31 cellular contexts compared by ENCODE assay signal in genomic region chr6:73200247-73200646, GRCh38. TPM values are rescaled to one million over a fixed set of nuclear protein-coding genes. Genes with fewer than 3 reads are reported as not detected.
"Had no signal": no experiment of that assay in that cellular context is flagged by ENCODE, and none has a peak within 500 bp of the region (broad histone marks: within the 10 kb centered on the region; RNA-seq: fewer than 3 reads in every experiment).

No MANE protein-coding gene starts in this region.

- H3K9me3 Mint-ChIP-seq: stimulated activated effector memory CD8-positive, alpha-beta T cell treated with anti-CD3 and anti-CD28 coated beads, Interleukin-12 subunit alpha, Interleukin-12 subunit beta, amount 100 ng/mL, for 72 hours; stimulated activated memory B cell treated with anti-CD40 and anti-IgM and Interleukin-4, amounts not matched to agents 10 μg/mL and 1 μg/mL and 100 μg/mL, for 72 hours; stimulated activated naive B cell treated with anti-CD40 and anti-IgM and Interleukin-4, amounts not matched to agents 10 μg/mL and 1 μg/mL and 100 μg/mL, for 72 hours; stimulated activated naive CD8-positive, alpha-beta T cell treated with anti-CD3 and anti-CD28 coated beads, Interleukin-15, amount 100 ng/mL, for 72 hours; stimulated activated naive CD8-positive, alpha-beta T cell treated with anti-CD3 and anti-CD28 coated beads, Interleukin-15, Interleukin-2, amounts not matched to agents 100 ng/mL and 50 ng/mL, for 24 hours; type B pancreatic cell had no signal

- H3K4me1 ChIP-seq: stomach, suprapubic skin, testis, thyroid gland, tibial artery, tibial nerve, transverse colon, upper lobe of left lung, upper lobe of right lung, uterus, vagina had no signal

- H3K4me3 Mint-ChIP-seq: stimulated activated effector memory CD8-positive, alpha-beta T cell treated with anti-CD3 and anti-CD28 coated beads, Interleukin-12 subunit alpha, Interleukin-12 subunit beta, amount 100 ng/mL, for 72 hours; stimulated activated memory B cell treated with anti-CD40 and anti-IgM and Interleukin-4, amounts not matched to agents 10 μg/mL and 1 μg/mL and 100 μg/mL, for 72 hours; stimulated activated naive B cell treated with anti-CD40 and anti-IgM and Interleukin-4, amounts not matched to agents 10 μg/mL and 1 μg/mL and 100 μg/mL, for 72 hours; stimulated activated naive CD8-positive, alpha-beta T cell treated with anti-CD3 and anti-CD28 coated beads, Interleukin-15, amount 100 ng/mL, for 72 hours; stimulated activated naive CD8-positive, alpha-beta T cell treated with anti-CD3 and anti-CD28 coated beads, Interleukin-15, Interleukin-2, amounts not matched to agents 100 ng/mL and 50 ng/mL, for 24 hours; type B pancreatic cell had no signal

- H3K27ac ChIP-seq: stomach, suprapubic skin, testis, thoracic aorta, thyroid gland, tibial artery, tibial nerve, transverse colon, upper lobe of left lung, upper lobe of right lung, uterus, vagina had no signal

- ATAC-seq: stimulated activated effector memory CD8-positive, alpha-beta T cell treated with anti-CD3 and anti-CD28 coated beads, Interleukin-12 subunit alpha, Interleukin-12 subunit beta, amount 100 ng/mL, for 72 hours; stimulated activated memory B cell treated with anti-CD40 and anti-IgM and Interleukin-4, amounts not matched to agents 10 μg/mL and 1 μg/mL and 100 μg/mL, for 72 hours; stimulated activated naive B cell treated with anti-CD40 and anti-IgM and Interleukin-4, amounts not matched to agents 10 μg/mL and 1 μg/mL and 100 μg/mL, for 72 hours; stimulated activated naive CD8-positive, alpha-beta T cell treated with anti-CD3 and anti-CD28 coated beads, Interleukin-15, amount 100 ng/mL, for 72 hours; stimulated activated naive CD8-positive, alpha-beta T cell treated with anti-CD3 and anti-CD28 coated beads, Interleukin-15, Interleukin-2, amounts not matched to agents 100 U/mL and 50 U/mL, for 24 hours; upper lobe of right lung had no signal

- H3K27me3 Mint-ChIP-seq: stimulated activated memory B cell treated with anti-CD40 and anti-IgM and Interleukin-4, amounts not matched to agents 10 μg/mL and 1 μg/mL and 100 μg/mL, for 72 hours; stimulated activated naive B cell treated with anti-CD40 and anti-IgM and Interleukin-4, amounts not matched to agents 10 μg/mL and 1 μg/mL and 100 μg/mL, for 72 hours; stimulated activated naive CD8-positive, alpha-beta T cell treated with anti-CD3 and anti-CD28 coated beads, Interleukin-15, amount 100 ng/mL, for 72 hours; stimulated activated naive CD8-positive, alpha-beta T cell treated with anti-CD3 and anti-CD28 coated beads, Interleukin-15, Interleukin-2, amounts not matched to agents 100 ng/mL and 50 ng/mL, for 24 hours; type B pancreatic cell had no signal

- DNase-seq: stimulated activated CD4-positive, alpha-beta T cell treated with anti-CD3 and anti-CD28 coated beads, Interleukin-2, amount 100 ng/mL, for 48 hours; stimulated activated CD4-positive, alpha-beta T cell treated with anti-CD3 and anti-CD28 coated beads, Interleukin-4, amount 100 ng/mL, for 1 hour; stimulated activated CD4-positive, alpha-beta T cell treated with anti-CD3 and anti-CD28 coated beads, Interleukin-4, amount 100 ng/mL, for 24 hours; stimulated activated CD4-positive, alpha-beta T cell treated with anti-CD3 and anti-CD28 coated beads, Interleukin-4, amount 100 ng/mL, for 4 hours; stimulated activated CD8-positive, alpha-beta memory T cell treated with anti-CD3 and anti-CD28 coated beads, Interleukin-4, amount 100 ng/mL, for 48 hours; stimulated activated naive B cell treated with anti-CD40 and anti-IgM and Interleukin-4, amounts not matched to agents 10 μg/mL and 1 μg/mL and 100 μg/mL, for 72 hours; stimulated activated naive CD4-positive, alpha-beta T cell; stimulated activated naive CD4-positive, alpha-beta T cell treated with Interleukin-2 at 50 U/mL for 16 hours; stimulated activated naive CD8-positive, alpha-beta T cell treated with anti-CD3 and anti-CD28 coated beads, Interleukin-15, amount 100 ng/mL, for 72 hours; stimulated activated naive CD8-positive, alpha-beta T cell treated with anti-CD3 and anti-CD28 coated beads, Interleukin-15, Interleukin-2, amounts not matched to agents 100 U/mL and 50 U/mL, for 24 hours; stomach; substantia nigra; testis; thyroid gland; tibial artery; transverse colon; trophoblast cell; upper lobe of left lung; upper lobe of right lung; uterus had no signal

- H3K36me3 ChIP-seq: stomach, suprapubic skin, thoracic aorta, thyroid gland, tibial artery, tibial nerve, transverse colon, upper lobe of left lung, upper lobe of right lung, uterus, vagina had no signal

- H3K9me3 ChIP-seq: stomach, suprapubic skin, testis, thoracic aorta, thyroid gland, tibial artery, tibial nerve, transverse colon, upper lobe of left lung, upper lobe of right lung, uterus, vagina had no signal

- H3K27me3 ChIP-seq: stomach, suprapubic skin, testis, thyroid gland, tibial artery, tibial nerve, transverse colon, upper lobe of left lung, upper lobe of right lung, uterus, vagina had no signal

- H3K4me3 ChIP-seq: stomach, suprapubic skin, testis, thoracic aorta, thyroid gland, tibial artery, tibial nerve, transverse colon, upper lobe of left lung, upper lobe of right lung, uterus, vagina had no signal

- H3K36me3 Mint-ChIP-seq: stimulated activated effector memory CD8-positive, alpha-beta T cell treated with anti-CD3 and anti-CD28 coated beads, Interleukin-12 subunit alpha, Interleukin-12 subunit beta, amount 100 ng/mL, for 72 hours; type B pancreatic cell had no signal

- H3K27ac Mint-ChIP-seq: stimulated activated effector memory CD8-positive, alpha-beta T cell treated with anti-CD3 and anti-CD28 coated beads, Interleukin-12 subunit alpha, Interleukin-12 subunit beta, amount 100 ng/mL, for 72 hours; stimulated activated memory B cell treated with anti-CD40 and anti-IgM and Interleukin-4, amounts not matched to agents 10 μg/mL and 1 μg/mL and 100 μg/mL, for 72 hours; stimulated activated naive B cell treated with anti-CD40 and anti-IgM and Interleukin-4, amounts not matched to agents 10 μg/mL and 1 μg/mL and 100 μg/mL, for 72 hours; stimulated activated naive CD8-positive, alpha-beta T cell treated with anti-CD3 and anti-CD28 coated beads, Interleukin-15, Interleukin-2, amounts not matched to agents 100 ng/mL and 50 ng/mL, for 24 hours; type B pancreatic cell had no signal

- H3K4me1 Mint-ChIP-seq: stimulated activated effector memory CD8-positive, alpha-beta T cell treated with anti-CD3 and anti-CD28 coated beads, Interleukin-12 subunit alpha, Interleukin-12 subunit beta, amount 100 ng/mL, for 72 hours; stimulated activated memory B cell treated with anti-CD40 and anti-IgM and Interleukin-4, amounts not matched to agents 10 μg/mL and 1 μg/mL and 100 μg/mL, for 72 hours; stimulated activated naive CD8-positive, alpha-beta T cell treated with anti-CD3 and anti-CD28 coated beads, Interleukin-15, amount 100 ng/mL, for 72 hours had no signal

RNA-seq across cellular contexts. Expression of gene KHDC1L, which starts 25.0 kb away (rescaled TPM):
- total RNA-seq: stomach, subcutaneous adipose tissue, suprapubic skin, thoracic aorta, thyroid gland, transverse colon, upper lobe of left lung, upper lobe of right lung, ureter, urinary bladder, vagina had no signal
- polyA plus RNA-seq: urinary bladder had no signal
